Comparison of ENCODE assay signal across 1 cellular context in the genomic region with DNA sequence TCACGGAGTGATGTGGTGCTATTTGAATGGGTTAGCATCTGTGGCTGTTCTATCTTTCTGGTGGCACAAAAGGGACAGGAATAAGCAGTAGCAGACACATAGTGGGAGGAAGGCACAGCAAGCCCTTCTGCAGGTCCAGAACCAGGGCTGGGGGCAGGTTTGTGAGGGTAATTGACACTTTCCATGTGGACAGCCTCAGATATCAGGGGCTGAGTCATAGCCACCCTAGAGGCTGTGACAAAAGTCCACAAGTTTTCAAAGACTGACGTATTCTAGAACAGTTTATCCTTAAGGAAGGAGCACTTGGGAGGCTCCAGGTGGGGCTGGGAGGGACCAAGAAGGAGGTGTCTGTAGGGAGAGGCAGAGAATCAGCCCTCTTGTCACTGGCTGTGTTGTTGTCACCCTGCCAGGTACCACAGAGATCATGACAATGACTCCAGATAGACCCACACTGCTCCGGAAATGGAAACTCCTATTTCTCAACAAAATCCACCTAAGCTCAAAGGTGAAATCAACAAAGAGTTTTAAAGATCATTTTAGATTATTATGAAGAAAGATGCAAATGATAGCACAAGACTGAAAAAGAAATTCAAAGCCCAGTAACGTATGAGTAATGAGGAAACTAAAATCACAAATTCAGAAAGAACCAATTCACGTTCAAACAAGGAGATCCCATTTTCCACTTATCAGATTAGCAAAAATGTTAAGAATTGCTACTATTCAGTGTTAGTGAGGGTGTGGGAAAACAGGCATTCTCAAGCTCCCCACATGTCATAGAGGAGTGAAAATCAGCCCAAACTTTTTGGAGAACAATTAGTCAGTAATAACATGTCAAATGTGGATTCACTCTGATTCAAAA.
TF ChIP-seq lines count a peak whose summit lies in the region.

No MANE protein-coding gene starts in this region.

TF ChIP-seq in GM12878, 131 proteins besides CTCF, POLR2A, EP300 and RAD21 (continued from another document):
- TF ChIP-seq SMAD1 (IDR thresholded peaks at IDR 0.05; ENCODE audit: low read depth, partially characterized antibody): no peak
- 0 out of 2 replicates have a peak, but pooled peaks have one; percentile 13 for TF ChIP-seq HDGF (IDR thresholded peaks at IDR 0.05)
- no peak for TF ChIP-seq CBFB (IDR thresholded peaks at IDR 0.05; ENCODE audit: low read depth)
- TF ChIP-seq MEF2A (IDR thresholded peaks at IDR 0.05; ENCODE audit: insufficient read depth, low read depth, low read length): no peak
- TF ChIP-seq SMARCA5 (IDR thresholded peaks at IDR 0.05): 0 out of 2 replicates have a peak, but pooled peaks have one; percentile 23
- peak in 1 of 2 experiments; percentile 50; a peak in 1 of 4 replicates for TF ChIP-seq IKZF2 (IDR thresholded peaks at IDR 0.05)
- TF ChIP-seq, protein P1, sequence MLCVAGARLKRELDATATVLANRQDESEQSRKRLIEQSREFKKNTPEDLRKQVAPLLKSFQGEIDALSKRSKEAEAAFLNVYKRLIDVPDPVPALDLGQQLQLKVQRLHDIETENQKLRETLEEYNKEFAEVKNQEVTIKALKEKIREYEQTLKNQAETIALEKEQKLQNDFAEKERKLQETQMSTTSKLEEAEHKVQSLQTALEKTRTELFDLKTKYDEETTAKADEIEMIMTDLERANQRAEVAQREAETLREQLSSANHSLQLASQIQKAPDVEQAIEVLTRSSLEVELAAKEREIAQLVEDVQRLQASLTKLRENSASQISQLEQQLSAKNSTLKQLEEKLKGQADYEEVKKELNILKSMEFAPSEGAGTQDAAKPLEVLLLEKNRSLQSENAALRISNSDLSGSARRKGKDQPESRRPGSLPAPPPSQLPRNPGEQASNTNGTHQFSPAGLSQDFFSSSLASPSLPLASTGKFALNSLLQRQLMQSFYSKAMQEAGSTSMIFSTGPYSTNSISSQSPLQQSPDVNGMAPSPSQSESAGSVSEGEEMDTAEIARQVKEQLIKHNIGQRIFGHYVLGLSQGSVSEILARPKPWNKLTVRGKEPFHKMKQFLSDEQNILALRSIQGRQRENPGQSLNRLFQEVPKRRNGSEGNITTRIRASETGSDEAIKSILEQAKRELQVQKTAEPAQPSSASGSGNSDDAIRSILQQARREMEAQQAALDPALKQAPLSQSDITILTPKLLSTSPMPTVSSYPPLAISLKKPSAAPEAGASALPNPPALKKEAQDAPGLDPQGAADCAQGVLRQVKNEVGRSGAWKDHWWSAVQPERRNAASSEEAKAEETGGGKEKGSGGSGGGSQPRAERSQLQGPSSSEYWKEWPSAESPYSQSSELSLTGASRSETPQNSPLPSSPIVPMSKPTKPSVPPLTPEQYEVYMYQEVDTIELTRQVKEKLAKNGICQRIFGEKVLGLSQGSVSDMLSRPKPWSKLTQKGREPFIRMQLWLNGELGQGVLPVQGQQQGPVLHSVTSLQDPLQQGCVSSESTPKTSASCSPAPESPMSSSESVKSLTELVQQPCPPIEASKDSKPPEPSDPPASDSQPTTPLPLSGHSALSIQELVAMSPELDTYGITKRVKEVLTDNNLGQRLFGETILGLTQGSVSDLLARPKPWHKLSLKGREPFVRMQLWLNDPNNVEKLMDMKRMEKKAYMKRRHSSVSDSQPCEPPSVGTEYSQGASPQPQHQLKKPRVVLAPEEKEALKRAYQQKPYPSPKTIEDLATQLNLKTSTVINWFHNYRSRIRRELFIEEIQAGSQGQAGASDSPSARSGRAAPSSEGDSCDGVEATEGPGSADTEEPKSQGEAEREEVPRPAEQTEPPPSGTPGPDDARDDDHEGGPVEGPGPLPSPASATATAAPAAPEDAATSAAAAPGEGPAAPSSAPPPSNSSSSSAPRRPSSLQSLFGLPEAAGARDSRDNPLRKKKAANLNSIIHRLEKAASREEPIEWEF (IDR thresholded peaks at IDR 0.05; ENCODE audit: insufficient replicate concordance, low read depth, low read length): no peak
- TF ChIP-seq NR2F1 (conservative IDR thresholded peaks at IDR 0.05): no peak
- TF ChIP-seq IKZF1 (conservative IDR thresholded peaks at IDR 0.05): peak; percentile 63
- TF ChIP-seq SIN3A (IDR thresholded peaks at IDR 0.05; ENCODE audit: low read depth, low read length): no peak
- TF ChIP-seq, protein P2, sequence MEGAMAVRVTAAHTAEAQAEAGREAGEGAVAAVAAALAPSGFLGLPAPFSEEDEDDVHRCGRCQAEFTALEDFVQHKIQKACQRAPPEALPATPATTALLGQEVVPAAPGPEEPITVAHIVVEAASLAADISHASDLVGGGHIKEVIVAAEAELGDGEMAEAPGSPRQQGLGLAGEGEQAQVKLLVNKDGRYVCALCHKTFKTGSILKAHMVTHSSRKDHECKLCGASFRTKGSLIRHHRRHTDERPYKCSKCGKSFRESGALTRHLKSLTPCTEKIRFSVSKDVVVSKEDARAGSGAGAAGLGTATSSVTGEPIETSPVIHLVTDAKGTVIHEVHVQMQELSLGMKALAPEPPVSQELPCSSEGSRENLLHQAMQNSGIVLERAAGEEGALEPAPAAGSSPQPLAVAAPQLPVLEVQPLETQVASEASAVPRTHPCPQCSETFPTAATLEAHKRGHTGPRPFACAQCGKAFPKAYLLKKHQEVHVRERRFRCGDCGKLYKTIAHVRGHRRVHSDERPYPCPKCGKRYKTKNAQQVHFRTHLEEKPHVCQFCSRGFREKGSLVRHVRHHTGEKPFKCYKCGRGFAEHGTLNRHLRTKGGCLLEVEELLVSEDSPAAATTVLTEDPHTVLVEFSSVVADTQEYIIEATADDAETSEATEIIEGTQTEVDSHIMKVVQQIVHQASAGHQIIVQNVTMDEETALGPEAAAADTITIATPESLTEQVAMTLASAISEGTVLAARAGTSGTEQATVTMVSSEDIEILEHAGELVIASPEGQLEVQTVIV (IDR thresholded peaks at IDR 0.05; ENCODE audit: borderline replicate concordance, partially characterized antibody): peak; percentile 25
- no peak for TF ChIP-seq KAT2A (conservative IDR thresholded peaks at IDR 0.05; ENCODE audit: control insufficient read depth, low read depth, low read length)
- TF ChIP-seq, protein P3, sequence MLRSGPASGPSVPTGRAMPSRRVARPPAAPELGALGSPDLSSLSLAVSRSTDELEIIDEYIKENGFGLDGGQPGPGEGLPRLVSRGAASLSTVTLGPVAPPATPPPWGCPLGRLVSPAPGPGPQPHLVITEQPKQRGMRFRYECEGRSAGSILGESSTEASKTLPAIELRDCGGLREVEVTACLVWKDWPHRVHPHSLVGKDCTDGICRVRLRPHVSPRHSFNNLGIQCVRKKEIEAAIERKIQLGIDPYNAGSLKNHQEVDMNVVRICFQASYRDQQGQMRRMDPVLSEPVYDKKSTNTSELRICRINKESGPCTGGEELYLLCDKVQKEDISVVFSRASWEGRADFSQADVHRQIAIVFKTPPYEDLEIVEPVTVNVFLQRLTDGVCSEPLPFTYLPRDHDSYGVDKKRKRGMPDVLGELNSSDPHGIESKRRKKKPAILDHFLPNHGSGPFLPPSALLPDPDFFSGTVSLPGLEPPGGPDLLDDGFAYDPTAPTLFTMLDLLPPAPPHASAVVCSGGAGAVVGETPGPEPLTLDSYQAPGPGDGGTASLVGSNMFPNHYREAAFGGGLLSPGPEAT (IDR thresholded peaks at IDR 0.05; ENCODE audit: low read depth): peak; percentile 59; the same call in 1 of the 2 replicates
- TF ChIP-seq MYB (IDR thresholded peaks at IDR 0.05; ENCODE audit: borderline replicate concordance, low read depth, low read length): no peak
